In the genomic region with DNA sequence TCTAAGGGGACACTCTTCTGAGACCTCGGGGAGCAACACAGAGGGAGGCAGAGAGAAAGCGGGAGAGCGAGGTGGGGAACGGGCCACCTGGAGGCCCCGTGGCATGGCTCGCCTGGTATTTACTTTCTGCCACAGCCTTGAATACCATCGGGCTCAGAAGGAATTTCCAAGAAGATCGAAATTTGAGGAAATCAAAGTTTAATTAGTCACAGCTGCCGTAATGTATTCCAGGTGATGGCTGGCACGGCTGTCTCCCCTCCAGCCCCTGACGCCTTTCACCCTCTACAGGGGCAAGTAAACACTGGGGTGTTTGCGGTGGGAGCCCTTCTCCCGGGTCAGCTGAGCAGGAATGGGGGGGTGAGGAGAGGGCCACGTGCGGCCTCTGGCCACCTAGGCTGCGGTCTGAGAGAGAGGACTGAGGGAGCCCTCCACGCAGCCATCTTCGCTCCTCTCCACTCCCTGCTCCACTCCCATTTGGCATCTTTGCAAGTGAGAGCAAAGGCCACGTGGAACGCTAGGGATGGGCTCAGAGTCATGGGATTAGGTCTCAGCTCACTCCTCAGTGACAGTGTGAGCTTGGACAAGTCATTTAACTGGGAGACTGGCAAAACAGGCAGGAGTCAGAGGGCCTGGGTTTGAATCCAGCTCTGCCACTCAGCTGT, we compare ENCODE assay signal across 16 cellular contexts.
DNase-seq lines count a peak whose midpoint lies in the region; ATAC-seq and TF ChIP-seq lines count a peak whose summit lies in the region.
"Had no signal": no experiment of that assay in that cellular context is flagged by ENCODE, and none has a peak within 500 bp of the region (broad histone marks: within the 10 kb centered on the region; RNA-seq: fewer than 3 reads in every experiment).

No MANE protein-coding gene starts in this region.

- H3K27me3 Mint-ChIP-seq in T-helper 17 cell, result peaks cover 11% of the 10 kb centered on the region

- TF ChIP-seq POLR2A in lower leg skin (IDR thresholded peaks at IDR 0.05) (no peak), body of pancreas (IDR thresholded peaks at IDR 0.05) (no peak)

- DNase-seq in GM23248, result peak; percentile 24
- no peak for DNase-seq in T-helper 17 cell
- DNase-seq in lower leg skin (ENCODE audit: low spot score in 2 of 2), result no peak
- DNase-seq in stimulated activated effector memory CD8-positive, alpha-beta T cell treated with anti-CD3 and anti-CD28 coated beads, Interleukin-12 subunit alpha, Interleukin-12 subunit beta, amount 100 ng/mL, for 72 hours (ENCODE audit: low spot score in 2 of 2), result no peak
- no peak for DNase-seq in NCI-H2081 (lab: John Stamatoyannopoulos, UW)
- no peak for DNase-seq in HCEC 1CT
- DNase-seq in body of pancreas, result no peak
- DNase-seq: C1 segment of cervical spinal cord, NCI-H1092, NCI-H1694 treated with DMSO at 0.1 percent for 48 hours, NCI-H446 treated with DMSO at 0.1 percent for 48 hours, NCI-H748 treated with DMSO at 0.1 percent for 48 hours, SHP77 had no signal

- H3K79me2 ChIP-seq in GM23248 (ENCODE audit: insufficient read depth), result no peaks in the 10 kb centered on the region

- peaks cover 10% of the 10 kb centered on the region for H3K9me3 Mint-ChIP-seq in stimulated activated effector memory CD8-positive, alpha-beta T cell treated with anti-CD3 and anti-CD28 coated beads, Interleukin-12 subunit alpha, Interleukin-12 subunit beta, amount 100 ng/mL, for 72 hours

- no peak overlapping the region for H3K4me3 ChIP-seq in GM23248
- peak overlapping the region; percentile 8 for H3K4me3 ChIP-seq in lower leg skin (ENCODE audit: low read depth, poor library complexity, severe bottlenecking)
- no peak overlapping the region for H3K4me3 ChIP-seq in body of pancreas
- H3K4me3 ChIP-seq: K562 had no signal

- no peaks in the 10 kb centered on the region for H3K36me3 Mint-ChIP-seq in T-helper 17 cell (ENCODE audit: low read depth)
- H3K36me3 Mint-ChIP-seq in stimulated activated effector memory CD8-positive, alpha-beta T cell treated with anti-CD3 and anti-CD28 coated beads, Interleukin-12 subunit alpha, Interleukin-12 subunit beta, amount 100 ng/mL, for 72 hours, result peaks cover 17% of the 10 kb centered on the region

- H3K9me3 ChIP-seq in GM23248 (ENCODE audit: low read depth) (no peaks in the 10 kb centered on the region), T-helper 17 cell (ENCODE audit: control insufficient read depth, low read length, poor library complexity, severe bottlenecking) (no peaks in the 10 kb centered on the region), body of pancreas (no peaks in the 10 kb centered on the region)

- H3K27me3 ChIP-seq in GM23248 (replicated peaks; ENCODE audit: insufficient read depth), result peaks cover 17% of the 10 kb centered on the region; the same call in 1 of the 2 replicates
- H3K27me3 ChIP-seq in body of pancreas, result no peaks in the 10 kb centered on the region

- peaks cover 9% of the 10 kb centered on the region for H3K4me1 Mint-ChIP-seq in T-helper 17 cell
- peaks cover 49% of the 10 kb centered on the region for H3K4me1 Mint-ChIP-seq in stimulated activated effector memory CD8-positive, alpha-beta T cell treated with anti-CD3 and anti-CD28 coated beads, Interleukin-12 subunit alpha, Interleukin-12 subunit beta, amount 100 ng/mL, for 72 hours

- H3K4me1 ChIP-seq in GM23248 (ENCODE audit: insufficient read depth) (no peaks in the 10 kb centered on the region), body of pancreas (no peaks in the 10 kb centered on the region)

- H3K36me3 ChIP-seq in GM23248 (ENCODE audit: low read depth) (no peaks in the 10 kb centered on the region), body of pancreas (replicated peaks in 1 of 2; ENCODE audit: insufficient read depth in 1 of 2, low read depth in 2 of 2) (no peaks in the 10 kb centered on the region)

- H3K9ac ChIP-seq in GM23248, result no peak overlapping the region

- H3K27ac ChIP-seq in GM23248, result no peak overlapping the region
- no peak overlapping the region for H3K27ac ChIP-seq in body of pancreas
- H3K27ac ChIP-seq: HL-60 had no signal

- TF ChIP-seq CTCF in lower leg skin (IDR thresholded peaks at IDR 0.05) (no peak), body of pancreas (IDR thresholded peaks at IDR 0.05) (no peak)

- no peaks in the 10 kb centered on the region for H4K20me1 ChIP-seq in GM23248 (ENCODE audit: insufficient read depth)

- H3K4me3 Mint-ChIP-seq in T-helper 17 cell, result no peak overlapping the region
- no peak overlapping the region for H3K4me3 Mint-ChIP-seq in stimulated activated effector memory CD8-positive, alpha-beta T cell treated with anti-CD3 and anti-CD28 coated beads, Interleukin-12 subunit alpha, Interleukin-12 subunit beta, amount 100 ng/mL, for 72 hours

- H3K4me2 ChIP-seq in GM23248 (ENCODE audit: unreplicated experiment), result no peak overlapping the region

- in situ Hi-C loops in GM23248 (cut with MboI), result no loop called here

- H3F3A ChIP-seq in GM23248 (ENCODE audit: insufficient read depth), result no peaks in the 10 kb centered on the region

- peak overlapping the region; percentile 56 for H3K27ac Mint-ChIP-seq in T-helper 17 cell
- H3K27ac Mint-ChIP-seq in stimulated activated effector memory CD8-positive, alpha-beta T cell treated with anti-CD3 and anti-CD28 coated beads, Interleukin-12 subunit alpha, Interleukin-12 subunit beta, amount 100 ng/mL, for 72 hours, result peak overlapping the region; percentile 50

- 27% methylated on average over 20 of the region's 20 CpGs for WGBS in GM23248 (ENCODE audit: low coverage in 1 of 2, low lambda C conversion rate in 2 of 2, missing lambda C conversion rate in 2 of 2), 2 experiments
- WGBS in lower leg skin, 2 donors, result 65 to 67% methylated on average over 20 of the region's 20 CpGs
- WGBS in body of pancreas, 2 donors, result 27% methylated on average over 20 of the region's 20 CpGs

- ATAC-seq in T-helper 17 cell, result no peak
- ATAC-seq in stimulated activated effector memory CD8-positive, alpha-beta T cell treated with anti-CD3 and anti-CD28 coated beads, Interleukin-12 subunit alpha, Interleukin-12 subunit beta, amount 100 ng/mL, for 72 hours, result no peak
- no peak for ATAC-seq in body of pancreas
- ATAC-seq: K562, Panc1 had no signal

- intact Hi-C loops in lower leg skin (cut with DNase I; ENCODE audit: low total_unique reads) (loop anchor here (10.0 kb wide), 1 partner anchor 252 kb away; no protein-coding TSS in a partner anchor), body of pancreas (cut with DNase I) (no loop called here)

- H3K9me2 ChIP-seq in GM23248 (ENCODE audit: insufficient read depth), result no peaks in the 10 kb centered on the region

- no peak overlapping the region for H2AFZ ChIP-seq in GM23248
